In the genomic region with DNA sequence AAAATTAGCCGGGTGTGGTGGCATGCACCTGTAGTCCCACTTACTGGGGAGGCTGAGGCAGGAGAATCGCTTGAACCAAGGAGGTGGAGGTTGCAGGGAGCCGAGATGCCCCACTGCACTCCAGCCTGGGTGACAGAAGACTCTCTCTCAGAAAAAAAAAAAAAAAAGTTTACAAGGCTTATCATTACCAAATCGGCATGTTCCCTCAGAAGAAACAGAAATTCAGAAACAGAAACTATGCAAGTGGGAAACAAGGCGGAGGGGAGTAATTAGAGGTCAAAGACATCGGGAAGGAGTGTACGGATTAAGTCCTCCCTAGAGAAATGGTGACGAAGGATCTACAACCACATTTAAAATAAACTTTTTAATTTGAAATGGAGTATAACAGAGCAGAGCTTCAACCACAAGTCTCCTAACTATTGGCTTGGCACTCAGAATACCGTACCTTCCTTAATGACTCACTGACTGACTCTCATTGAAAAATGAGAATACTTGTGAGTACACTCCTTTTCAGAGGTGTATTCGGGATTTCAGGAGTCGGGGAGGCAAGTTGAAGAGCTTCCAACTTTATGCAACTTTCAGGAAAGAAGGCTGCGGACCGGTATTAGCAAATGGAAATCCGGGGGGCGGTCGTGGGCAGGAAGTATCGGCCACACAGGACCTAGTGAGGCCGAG, we compare ENCODE assay signal across 8 cellular contexts. TPM values are rescaled to one million over a fixed set of nuclear protein-coding genes. Genes with fewer than 3 reads are reported as not detected.
DNase-seq lines count a peak whose midpoint lies in the region; ATAC-seq, FAIRE-seq and TF ChIP-seq lines count a peak whose summit lies in the region.

No MANE protein-coding gene starts in this region.

- in situ Hi-C loops in ACHN (cut with HindIII; ENCODE audit: low pct_ligation_motif_present, low pct_unique_long_range_greater_than_20kb, low sequenced_read_pairs) (no loop called here), GM12878 (cut with MboI) (no loop called here)

- peak overlapping the region; percentile 69 for H3K9ac ChIP-seq in GM12878 (ENCODE audit: control insufficient read depth, insufficient read depth, low read length)
- peak overlapping the region; percentile 87 for H3K9ac ChIP-seq in smooth muscle cell (ENCODE audit: low read depth)

- no peaks in the 10 kb centered on the region for H3K27me3 ChIP-seq in MG63
- no peaks in the 10 kb centered on the region for H3K27me3 ChIP-seq in GM12878 (replicated peaks in 1 of 2; ENCODE audit: control insufficient read depth in 2 of 2, insufficient read depth in 2 of 2, low read length in 1 of 2)
- no peaks in the 10 kb centered on the region for H3K27me3 ChIP-seq in smooth muscle cell (ENCODE audit: low read depth)

- POLR2A ChIA-PET in GM12878 (lab: Charles Lee): no interaction called here

- H2AFZ ChIP-seq in GM12878 (ENCODE audit: control insufficient read depth, low read depth, low read length) (peak overlapping the region; percentile 92), smooth muscle cell (ENCODE audit: low read depth) (peak overlapping the region; percentile 85)

- SMC1A ChIA-PET in GM12878 (lab: Charles Lee; ENCODE audit: uncharacterized antibody, unreplicated experiment): no interaction called here

- H3F3A ChIP-seq in smooth muscle cell (ENCODE audit: low read depth): peaks cover 3% of the 10 kb centered on the region

- no peak for TF ChIP-seq POLR2A in GM12878 (IDR thresholded peaks at IDR 0.05; ENCODE audit: low read depth, low read length)

- H3K4me1 ChIP-seq in GM12878 (ENCODE audit: control insufficient read depth, insufficient read depth, low read length) (no peaks in the 10 kb centered on the region), smooth muscle cell (ENCODE audit: low read depth) (no peaks in the 10 kb centered on the region)

- 10% methylated on average over 18 of the region's 18 CpGs for WGBS in GM12878 (ENCODE audit: insufficient coverage, insufficient replicate concordance, low lambda C conversion rate, missing lambda C conversion rate)
- 25% methylated on average over 18 of the region's 18 CpGs for WGBS in smooth muscle cell (ENCODE audit: low lambda C conversion rate)

- RAD21 ChIA-PET in GM12878 (lab: Charles Lee; ENCODE audit: unreplicated experiment): no interaction called here

- no peak for TF ChIP-seq CTCF in GM12878 (IDR thresholded peaks at IDR 0.05 in 2 of 3, conservative IDR thresholded peaks at IDR 0.05 in 1 of 3; ENCODE audit: control insufficient read depth in 2 of 3, extremely low read depth in 1 of 3, insufficient read depth in 1 of 3, low read depth in 3 of 3, low read length in 3 of 3)
- TF ChIP-seq CTCF in smooth muscle cell (IDR thresholded peaks at IDR 0.05; ENCODE audit: borderline replicate concordance, insufficient read depth, poor library complexity, severe bottlenecking): no peak

- peak overlapping the region; percentile 79 for H3K27ac ChIP-seq in GM12878 (ENCODE audit: control insufficient read depth, insufficient read depth)
- H3K27ac ChIP-seq in smooth muscle cell (ENCODE audit: low read depth): peak overlapping the region; percentile 92

- H3K4me2 ChIP-seq in GM12878 (ENCODE audit: control insufficient read depth, insufficient read depth) (peak overlapping the region; percentile 69), smooth muscle cell (peak overlapping the region; percentile 91)

- TF ChIP-seq EP300 in GM12878 (IDR thresholded peaks at IDR 0.05; ENCODE audit: borderline replicate concordance in 1 of 2, control insufficient read depth in 1 of 2, low read depth in 2 of 2, low read length in 2 of 2): no peak

- DNase-seq in ACHN: peak; percentile 67
- no peak for DNase-seq in MG63
- no peak for DNase-seq in GM12878 (ENCODE audit: low read depth, low spot score)
- DNase-seq in smooth muscle cell (lab: John Stamatoyannopoulos, UW; ENCODE audit: unreplicated experiment): no peak
- DNase-seq in GM19239 (ENCODE audit: insufficient read length, low spot score): no peak

- intact Hi-C loops in GM12878 (cut with micrococcal nuclease; ENCODE audit: unreplicated experiment): no loop called here

- peak overlapping the region; percentile 86 for H3K4me3 ChIP-seq in MG63
- H3K4me3 ChIP-seq in GM12878: peak overlapping the region; percentile 93
- peak overlapping the region; percentile 92 for H3K4me3 ChIP-seq in iPS-18c (ENCODE audit: insufficient read depth, low read depth, low read length)
- peak overlapping the region; percentile 83 for H3K4me3 ChIP-seq in smooth muscle cell

- H3K36me3 ChIP-seq in MG63 (no peaks in the 10 kb centered on the region), GM12878 (ENCODE audit: control insufficient read depth in 2 of 2, insufficient read depth in 2 of 2, low read length in 1 of 2) (no peaks in the 10 kb centered on the region), smooth muscle cell (ENCODE audit: low read depth) (no peaks in the 10 kb centered on the region)

- ATAC-seq in GM18502 (IDR thresholded peaks at IDR 0.05; ENCODE audit: poor library complexity, unreplicated experiment): peak; percentile 11
- ATAC-seq in GM12878: peak; percentile 43
- no peak for ATAC-seq in HG02678 (IDR thresholded peaks at IDR 0.05; ENCODE audit: unreplicated experiment)

- CTCF ChIA-PET in GM12878 (lab: Yijun Ruan, JAX): interaction anchor here (1.0 to 1.2 kb wide), 2 partner anchors 21 to 188 kb away, joined by 3 to 6 read pairs; no protein-coding TSS in a partner anchor

- no peak for TF ChIP-seq RAD21 in GM12878 (IDR thresholded peaks at IDR 0.05; ENCODE audit: insufficient read depth, low read depth, low read length)

- FAIRE-seq in GM12878 (lab: Jason Lieb, UNC) (peak; percentile 35), GM19239 (lab: Jason Lieb, UNC) (no peak)

- BruUV-seq in GM12878 (replicated peaks; lab: Mats Ljungman, UMichigan): no TSS peak

- no peaks in the 10 kb centered on the region for H3K9me3 ChIP-seq in MG63
- H3K9me3 ChIP-seq in GM12878 (replicated peaks; ENCODE audit: control insufficient read depth, insufficient read depth, low read length): no peaks in the 10 kb centered on the region
- no peaks in the 10 kb centered on the region for H3K9me3 ChIP-seq in iPS-18c (ENCODE audit: control insufficient read depth, insufficient read depth, low read length)
- no peaks in the 10 kb centered on the region for H3K9me3 ChIP-seq in smooth muscle cell (replicated peaks; ENCODE audit: low read depth)

- H3K79me2 ChIP-seq in GM12878 (ENCODE audit: control insufficient read depth, insufficient read depth, low read length) (no peaks in the 10 kb centered on the region; the same call in 1 of the 2 replicates), smooth muscle cell (ENCODE audit: low read depth) (no peaks in the 10 kb centered on the region)

- H4K20me1 ChIP-seq in GM12878 (ENCODE audit: control insufficient read depth, insufficient read depth) (no peaks in the 10 kb centered on the region), smooth muscle cell (ENCODE audit: low read depth) (no peaks in the 10 kb centered on the region)

RNA-seq across cellular contexts. Expression of a gene that starts 0.9 kb away (rescaled TPM):
- 1.2 and 4.5 TPM in 2 replicates for total RNA-seq in MG63 (2014; rRNA removed; shearing (Covaris generic); ENCODE audit: low replicate concordance)
- total RNA-seq in GM12878 (2013; cell fraction: nucleolus; rRNA removed): 40.4 and 44.1 TPM in 2 replicates
- total RNA-seq in GM12878 (2014; rRNA removed) (7.3 and 7.9 TPM in 2 replicates), GM12878 (2014; rRNA removed; fragmentation: Illumina TruSeq; extraction: Trizol) (7.0 and 7.4 TPM in 2 replicates), GM12878 (2021) (9.9 and 11.4 TPM in 2 replicates), smooth muscle cell (9.1 and 9.9 TPM in 2 replicates)
- polyA plus RNA-seq in GM12878 (2011; ENCODE audit: low read depth): 3.2 TPM
- polyA plus RNA-seq in GM12878 (2011; rRNA removed) (8.8 and 10.0 TPM in 2 replicates), GM12878 (2014; fragmentation: Illumina TruSeq; extraction: Trizol) (8.6 and 10.9 TPM in 2 replicates), GM12878 (2014; fragmentation: Nextera tagmentation; extraction: Ambion mirVana) (1 to 10 TPM; 2.4 TPM), GM12878 (2014; rRNA removed) (7.0 TPM in 2 replicates), GM12878 (2016; fragmentation: Nextera tagmentation; extraction: Ambion mirVana) (1 to 10 TPM; 7.2 to 8.4 TPM), smooth muscle cell (8.1 and 9.8 TPM in 2 replicates)
- 5.6 TPM in 2 replicates for polyA plus RNA-seq in GM12878 (2011; cell fraction: cytosol; rRNA removed)
- polyA plus RNA-seq in GM12878 (2011; cell fraction: nucleus; rRNA removed): 23.4 and 26.7 TPM in 2 replicates
- polyA plus RNA-seq in GM12878 (2012): 4.5 and 5.2 TPM in 2 replicates
- polyA minus RNA-seq in GM12878 (2011; rRNA and poly(A)+ RNA removed): 9.5 and 12.1 TPM in 2 replicates
- 4.2 and 6.4 TPM in 2 replicates for polyA minus RNA-seq in GM12878 (2011; cell fraction: cytosol; rRNA and poly(A)+ RNA removed)
- 12.5 and 20.2 TPM in 2 replicates for polyA minus RNA-seq in GM12878 (2011; cell fraction: nucleus; rRNA and poly(A)+ RNA removed)

RNA-seq across cellular contexts. Expression of a gene that starts 1.0 kb away (rescaled TPM):
- total RNA-seq in MG63 (2014; rRNA removed; shearing (Covaris generic); ENCODE audit: low replicate concordance): 0.92 and 5.5 TPM in 2 replicates
- 3.1 and 3.9 TPM in 2 replicates for total RNA-seq in GM12878 (2013; cell fraction: nucleolus; rRNA removed)
- total RNA-seq in GM12878 (2014; rRNA removed) (0.79 and 1.6 TPM in 2 replicates), GM12878 (2014; rRNA removed; fragmentation: Illumina TruSeq; extraction: Trizol) (2.4 and 2.6 TPM in 2 replicates), GM12878 (2021) (0.64 and 0.77 TPM in 2 replicates), smooth muscle cell (6.4 and 20.6 TPM in 2 replicates)
- 0.84 TPM for polyA plus RNA-seq in GM12878 (2011; ENCODE audit: low read depth)
- polyA plus RNA-seq in GM12878 (2011; rRNA removed) (0.50 and 0.58 TPM in 2 replicates), GM12878 (2014; fragmentation: Illumina TruSeq; extraction: Trizol) (1.3 and 2.1 TPM in 2 replicates), GM12878 (2014; fragmentation: Nextera tagmentation; extraction: Ambion mirVana) (under 1 TPM; 0.60 to 0.69 TPM), GM12878 (2014; rRNA removed) (0.34 and 1.3 TPM in 2 replicates), GM12878 (2016; fragmentation: Nextera tagmentation; extraction: Ambion mirVana) (1 to 10 TPM in 1 of 2 experiments, under 1 TPM in 1; 0.79 to 1.4 TPM), smooth muscle cell (3.7 and 6.5 TPM in 2 replicates)
- polyA plus RNA-seq in GM12878 (2011; cell fraction: cytosol; rRNA removed): 0.10 and 0.18 TPM in 2 replicates
- 0.33 and 0.42 TPM in 2 replicates for polyA plus RNA-seq in GM12878 (2011; cell fraction: nucleus; rRNA removed)
- polyA plus RNA-seq in GM12878 (2012): 0.58 and 0.83 TPM in 2 replicates
- 0.15 and 0.22 TPM in 2 replicates for polyA minus RNA-seq in GM12878 (2011; rRNA and poly(A)+ RNA removed)
- not detected in 2 replicates for polyA minus RNA-seq in GM12878 (2011; cell fraction: cytosol; rRNA and poly(A)+ RNA removed)
- not detected in 2 replicates for polyA minus RNA-seq in GM12878 (2011; cell fraction: nucleus; rRNA and poly(A)+ RNA removed)
